ENCODE assay signal across 33 cellular contexts in genomic region chr9:130610862-130611689, GRCh38. TPM values are rescaled to one million over a fixed set of nuclear protein-coding genes. Genes with fewer than 3 reads are reported as not detected.
DNase-seq lines count a peak whose midpoint lies in the region; ATAC-seq and TF ChIP-seq lines count a peak whose summit lies in the region.
"Had no signal": no experiment of that assay in that cellular context is flagged by ENCODE, and none has a peak within 500 bp of the region (broad histone marks: within the 10 kb centered on the region; RNA-seq: fewer than 3 reads in every experiment).

No MANE protein-coding gene starts in this region.

- H3K79me1 ChIP-seq in H9 (ENCODE audit: insufficient read depth, low read depth, low read length, poor library complexity, severe bottlenecking), result peaks cover 2% of the 10 kb centered on the region

- TF ChIP-seq EP300 in sigmoid colon (IDR thresholded peaks at IDR 0.05), result peak in 2 of 4 donors; percentile 26 to 33

- no peak overlapping the region for H3K18ac ChIP-seq in H9 (ENCODE audit: insufficient read length, low read depth, low read length)

- peaks cover 18 to 19% of the 10 kb centered on the region in 2 experiments for H3K4me1 Mint-ChIP-seq in H9
- peaks cover 4 to 6% of the 10 kb centered on the region in 2 donors for H3K4me1 Mint-ChIP-seq in effector memory CD8-positive, alpha-beta T cell (ENCODE audit: low read depth in 2 of 2)
- H3K4me1 Mint-ChIP-seq in CD8-positive, alpha-beta memory T cell, result peaks cover 2 to 5% (median 3%) of the 10 kb centered on the region in 3 donors
- H3K4me1 Mint-ChIP-seq: stimulated activated naive CD8-positive, alpha-beta T cell treated with anti-CD3 and anti-CD28 coated beads, Interleukin-15, amount 100 ng/mL, for 72 hours had no signal

- CTCF ChIA-PET in CD8-positive, alpha-beta memory T cell (lab: Charles Lee), result no interaction called here

- H3K14ac ChIP-seq in H9 (ENCODE audit: insufficient read depth, low read length), result no peak overlapping the region

- H3K27me3 Mint-ChIP-seq in H9 (ENCODE audit: low read depth), result no peaks in the 10 kb centered on the region
- H3K27me3 Mint-ChIP-seq in effector memory CD8-positive, alpha-beta T cell, result no peaks in the 10 kb centered on the region
- no peaks in the 10 kb centered on the region for H3K27me3 Mint-ChIP-seq in CD8-positive, alpha-beta memory T cell
- H3K27me3 Mint-ChIP-seq: activated CD4-positive, alpha-beta memory T cell treated with anti-CD3 and anti-CD28 coated beads for 36 hours; stimulated activated naive CD8-positive, alpha-beta T cell treated with anti-CD3 and anti-CD28 coated beads, Interleukin-15, amount 100 ng/mL, for 72 hours had no signal

- no peak overlapping the region for H2BK5ac ChIP-seq in H9 (ENCODE audit: insufficient read length, low read length)

- H4K8ac ChIP-seq in H9 (replicated peaks; ENCODE audit: insufficient read length, low read depth, low read length), result no peak overlapping the region

- H2AK5ac ChIP-seq in H9 (ENCODE audit: insufficient read length, low read length), result no peak overlapping the region

- H3K56ac ChIP-seq in H9 (ENCODE audit: insufficient read length, low read depth, low read length), result no peak overlapping the region

- no peak for DNase-seq in H9
- no peak for DNase-seq in effector memory CD8-positive, alpha-beta T cell
- no peak for DNase-seq in heart right ventricle
- DNase-seq in sigmoid colon, result no peak
- no peak for DNase-seq in EL
- no peak for DNase-seq in CD8-positive, alpha-beta memory T cell
- no peak for DNase-seq in left lobe of liver (ENCODE audit: low spot score)
- DNase-seq: activated CD4-positive, alpha-beta memory T cell treated with anti-CD3 and anti-CD28 coated beads for 36 hours; activated CD8-positive, alpha-beta memory T cell treated with anti-CD3 and anti-CD28 coated beads, Interleukin-2, amount 50 U/mL, for 4 hours; activated naive CD4-positive, alpha-beta T cell treated with anti-CD3 and anti-CD28 coated beads for 36 hours; body of pancreas; Calu3; foreskin keratinocyte; GOT3; mesendoderm; NCI-H1048; NCI-H1694; NCI-H69; psoas muscle; SIG-M5; small intestine; stimulated activated CD8-positive, alpha-beta memory T cell treated with anti-CD3 and anti-CD28 coated beads, Interleukin-4, amount 100 ng/mL, for 48 hours; stimulated activated naive CD8-positive, alpha-beta T cell treated with anti-CD3 and anti-CD28 coated beads, Interleukin-15, amount 100 ng/mL, for 72 hours; SW 1271; thyroid gland had no signal

- no peaks in the 10 kb centered on the region for H3K9me3 Mint-ChIP-seq in H9
- no peaks in the 10 kb centered on the region for H3K9me3 Mint-ChIP-seq in effector memory CD8-positive, alpha-beta T cell
- no peaks in the 10 kb centered on the region for H3K9me3 Mint-ChIP-seq in CD8-positive, alpha-beta memory T cell
- H3K9me3 Mint-ChIP-seq: activated CD4-positive, alpha-beta memory T cell treated with anti-CD3 and anti-CD28 coated beads for 36 hours; activated naive CD4-positive, alpha-beta T cell treated with anti-CD3 and anti-CD28 coated beads for 36 hours; activated T-helper 1 cell treated with anti-CD3 and anti-CD28 coated beads, Interleukin-12 subunit alpha, Interleukin-12 subunit beta, Interleukin-2, Interleukin-4 antibody, amounts not matched to agents 30 ng/mL and 10 ng/mL and 1 ng/mL, durations not matched to agents 14 hours and 24 hours and 36 hours; stimulated activated naive CD8-positive, alpha-beta T cell treated with anti-CD3 and anti-CD28 coated beads, Interleukin-15, amount 100 ng/mL, for 72 hours had no signal

- no peaks in the 10 kb centered on the region for H4K20me1 ChIP-seq in H9 (ENCODE audit: control insufficient read depth, insufficient read depth, insufficient read length)

- no peak overlapping the region for H2BK12ac ChIP-seq in H9 (ENCODE audit: insufficient read length, low read depth, low read length)

- no peak for TF ChIP-seq POLR2A in sigmoid colon (IDR thresholded peaks at IDR 0.05)

- no peak overlapping the region for H3K27ac ChIP-seq in H9 (ENCODE audit: insufficient read length, low read depth, low read length)
- H3K27ac ChIP-seq in heart right ventricle, result peak overlapping the region in 2 of 10 donors; percentile 20 to 36
- peak overlapping the region; percentile 2 to 75 (median 72) for H3K27ac ChIP-seq in sigmoid colon
- no peak overlapping the region for H3K27ac ChIP-seq in CD8-positive, alpha-beta memory T cell (ENCODE audit: low read depth, low read length)
- H3K27ac ChIP-seq: adrenal gland; BLaER1 treated with 17β-estradiol and CSF1 and Interleukin-3, amounts not matched to agents 10 nM and 100 nM; body of pancreas; epithelial cell of prostate; foreskin keratinocyte; hepatocyte; neutrophil; psoas muscle had no signal

- peaks cover 16 to 61% (median 53%) of the 10 kb centered on the region in 3 experiments; a peak in 6 of 7 replicates for H3K36me3 Mint-ChIP-seq in H9 (ENCODE audit: insufficient read depth in 1 of 3, low read depth in 3 of 3)
- peaks cover 51% of the 10 kb centered on the region for H3K36me3 Mint-ChIP-seq in effector memory CD8-positive, alpha-beta T cell (ENCODE audit: insufficient read depth)
- H3K36me3 Mint-ChIP-seq in CD8-positive, alpha-beta memory T cell, result peaks cover 0 to 89% (median 22%) of the 10 kb centered on the region in 3 donors

- H3K4me1 ChIP-seq in H9 (ENCODE audit: insufficient read depth, low read length), result no peaks in the 10 kb centered on the region
- H3K4me1 ChIP-seq in heart right ventricle, result peaks cover 6 to 50% (median 19%) of the 10 kb centered on the region in 9 donors
- peaks cover 0 to 54% (median 41%) of the 10 kb centered on the region in 4 donors for H3K4me1 ChIP-seq in sigmoid colon
- no peaks in the 10 kb centered on the region for H3K4me1 ChIP-seq in CD8-positive, alpha-beta memory T cell (ENCODE audit: insufficient read depth, low read length)
- H3K4me1 ChIP-seq: body of pancreas, foreskin keratinocyte had no signal

- no peak for ATAC-seq in effector memory CD8-positive, alpha-beta T cell (replicated peaks)
- ATAC-seq in heart right ventricle, result peak in 7 of 8 donors; percentile 48 to 91 (median 68)
- ATAC-seq in left lobe of liver, result no peak
- ATAC-seq: body of pancreas; foreskin keratinocyte; Panc1; psoas muscle; stimulated activated naive CD8-positive, alpha-beta T cell treated with anti-CD3 and anti-CD28 coated beads, Interleukin-15, amount 100 ng/mL, for 72 hours had no signal

- no peak overlapping the region for H3K4me2 ChIP-seq in H9 (ENCODE audit: insufficient read depth, insufficient read length, low read length)
- H3K4me2 ChIP-seq: BLaER1 treated with 17β-estradiol and CSF1 and Interleukin-3, amounts not matched to agents 10 nM and 100 nM; hepatocyte had no signal

- H3K23ac ChIP-seq in H9 (ENCODE audit: insufficient read length, low read depth, low read length), result no peak overlapping the region

- no peak overlapping the region for H4K5ac ChIP-seq in H9 (ENCODE audit: insufficient read length, low read depth, low read length)

- H3K23me2 ChIP-seq in H9 (ENCODE audit: insufficient read length, low read depth, low read length, poor library complexity, severe bottlenecking), result no peaks in the 10 kb centered on the region

- no peak overlapping the region for H2BK120ac ChIP-seq in H9 (ENCODE audit: low read depth, low read length, poor library complexity, severe bottlenecking)

- no peak overlapping the region for H2AFZ ChIP-seq in H9 (ENCODE audit: low read length)
- H2AFZ ChIP-seq: hepatocyte had no signal

- H3K4me3 ChIP-seq in heart right ventricle (no peak overlapping the region), sigmoid colon (no peak overlapping the region)
- no peak overlapping the region for H3K4me3 ChIP-seq in CD8-positive, alpha-beta memory T cell (ENCODE audit: low read length)
- H3K4me3 ChIP-seq: adrenal gland; BLaER1 treated with 17β-estradiol and CSF1 and Interleukin-3, amounts not matched to agents 10 nM and 100 nM; body of pancreas; hepatocyte; psoas muscle; thyroid gland had no signal

- H4K91ac ChIP-seq in H9 (ENCODE audit: insufficient read length, low read depth, low read length), result no peak overlapping the region

- peak overlapping the region in 2 of 3 experiments; percentile 35 to 88; a peak in 4 of 7 replicates for H3K27ac Mint-ChIP-seq in H9
- peak overlapping the region; percentile 29 to 35 for H3K27ac Mint-ChIP-seq in effector memory CD8-positive, alpha-beta T cell
- peak overlapping the region in 1 of 8 donors; percentile 36 for H3K27ac Mint-ChIP-seq in CD8-positive, alpha-beta memory T cell
- H3K27ac Mint-ChIP-seq: activated CD4-positive, alpha-beta memory T cell treated with anti-CD3 and anti-CD28 coated beads for 36 hours; activated naive CD4-positive, alpha-beta T cell treated with anti-CD3 and anti-CD28 coated beads for 36 hours; activated T-helper 1 cell treated with anti-CD3 and anti-CD28 coated beads, Interleukin-12 subunit alpha, Interleukin-12 subunit beta, Interleukin-2, Interleukin-4 antibody, amounts not matched to agents 30 ng/mL and 10 ng/mL and 1 ng/mL, durations not matched to agents 14 hours and 24 hours and 36 hours had no signal

- H3K27me3 ChIP-seq in H9 (ENCODE audit: insufficient read depth, low read length) (no peaks in the 10 kb centered on the region), heart right ventricle (no peaks in the 10 kb centered on the region), sigmoid colon (no peaks in the 10 kb centered on the region)
- no peaks in the 10 kb centered on the region for H3K27me3 ChIP-seq in CD8-positive, alpha-beta memory T cell (ENCODE audit: insufficient read depth, low read length, poor library complexity, severe bottlenecking)
- H3K27me3 ChIP-seq: adrenal gland; BLaER1 treated with 17β-estradiol and CSF1 and Interleukin-3, amounts not matched to agents 10 nM and 100 nM; body of pancreas; foreskin keratinocyte; hepatocyte; neutrophil; thyroid gland had no signal

- H3T11ph ChIP-seq in H9 (ENCODE audit: low read length), result no peak overlapping the region

- no peak overlapping the region for H2BK15ac ChIP-seq in H9 (ENCODE audit: low read depth, low read length)

- WGBS in H9 (ENCODE audit: extremely low coverage, insufficient read length, low lambda C conversion rate), result no CpG with 5 or more reads among the region's 8 CpGs
- 56 to 57% methylated on average over 8 of the region's 8 CpGs for WGBS in heart right ventricle, 2 donors
- WGBS in sigmoid colon, 2 donors, result 82 to 88% methylated on average over 8 of the region's 8 CpGs

- no peaks in the 10 kb centered on the region for H3K79me2 ChIP-seq in H9 (ENCODE audit: insufficient read depth, low read length)

- no peak overlapping the region for H2BK20ac ChIP-seq in H9 (ENCODE audit: low read depth, low read length, poor library complexity, severe bottlenecking)

- POLR2A ChIA-PET in CD8-positive, alpha-beta memory T cell (lab: Charles Lee), result no interaction called here

- peaks cover 0 to 77% (median 36%) of the 10 kb centered on the region in 9 donors for H3K36me3 ChIP-seq in heart right ventricle
- peaks cover 7 to 40% (median 35%) of the 10 kb centered on the region in 4 donors for H3K36me3 ChIP-seq in sigmoid colon
- H3K36me3 ChIP-seq in CD8-positive, alpha-beta memory T cell (ENCODE audit: insufficient read depth, low read length), result peaks cover 49% of the 10 kb centered on the region

- intact Hi-C loops in heart right ventricle (cut with DNase I) (no loop called here), sigmoid colon (cut with DNase I) (no loop called here)

- H3K9ac ChIP-seq in H9 (ENCODE audit: extremely low read depth, insufficient read length, low read length), result no peak overlapping the region
- H3K9ac ChIP-seq: BLaER1 treated with 17β-estradiol and CSF1 and Interleukin-3, amounts not matched to agents 10 nM and 100 nM had no signal

- no peaks in the 10 kb centered on the region for H3K9me3 ChIP-seq in H9 (ENCODE audit: control insufficient read depth, low read depth, low read length)
- no peaks in the 10 kb centered on the region for H3K9me3 ChIP-seq in heart right ventricle
- no peaks in the 10 kb centered on the region for H3K9me3 ChIP-seq in sigmoid colon
- H3K9me3 ChIP-seq in CD8-positive, alpha-beta memory T cell (ENCODE audit: low read length), result no peaks in the 10 kb centered on the region
- H3K9me3 ChIP-seq: adrenal gland; BLaER1 treated with 17β-estradiol and CSF1 and Interleukin-3, amounts not matched to agents 10 nM and 100 nM; body of pancreas; neutrophil; psoas muscle; thyroid gland had no signal

- no peak overlapping the region for H3K4ac ChIP-seq in H9 (ENCODE audit: low read depth, low read length)

- TF ChIP-seq CTCF in H9 (conservative IDR thresholded peaks at IDR 0.05) (no peak), heart right ventricle (IDR thresholded peaks at IDR 0.05) (no peak), sigmoid colon (IDR thresholded peaks at IDR 0.05) (no peak)

- no peak overlapping the region for H3K4me3 Mint-ChIP-seq in H9
- H3K4me3 Mint-ChIP-seq in effector memory CD8-positive, alpha-beta T cell, result no peak overlapping the region
- H3K4me3 Mint-ChIP-seq in CD8-positive, alpha-beta memory T cell, result peak overlapping the region in 1 of 7 donors; percentile 6
- H3K4me3 Mint-ChIP-seq: activated CD4-positive, alpha-beta memory T cell treated with anti-CD3 and anti-CD28 coated beads for 36 hours; activated naive CD4-positive, alpha-beta T cell treated with anti-CD3 and anti-CD28 coated beads for 36 hours; activated T-helper 1 cell treated with anti-CD3 and anti-CD28 coated beads, Interleukin-12 subunit alpha, Interleukin-12 subunit beta, Interleukin-2, Interleukin-4 antibody, amounts not matched to agents 30 ng/mL and 10 ng/mL and 1 ng/mL, durations not matched to agents 14 hours and 24 hours and 36 hours; stimulated activated naive CD8-positive, alpha-beta T cell treated with anti-CD3 and anti-CD28 coated beads, Interleukin-15, amount 100 ng/mL, for 72 hours had no signal

RNA-seq across cellular contexts. Expression of gene FUBP3, which starts 31.7 kb away (rescaled TPM):
- total RNA-seq in H9 (2021) (78.6 and 83.5 TPM in 2 replicates), heart right ventricle (10 to 100 TPM; 20.5 to 40.3 (median 27.7) TPM), sigmoid colon (10 to 100 TPM; 41.3 to 44.4 (median 42.9) TPM), left lobe of liver (31.1 TPM)
- polyA plus RNA-seq in heart right ventricle (10 to 100 TPM; 16.8 to 19.4 TPM), sigmoid colon (10 to 100 TPM; 19.4 to 25.7 (median 21.0) TPM)
- 10 to 100 TPM; 49.9 to 50.4 TPM for total RNA-seq in CD8-positive, alpha-beta memory T cell
- polyA plus RNA-seq in CD8-positive, alpha-beta memory T cell, result 35.0 TPM

RNA-seq across cellular contexts. Expression of gene PRDM12, which starts 53.3 kb away (rescaled TPM):
- total RNA-seq in H9 (2021) (not detected in 2 replicates), heart right ventricle (not detected), sigmoid colon (not detected), left lobe of liver (0.08 TPM)
- polyA plus RNA-seq in heart right ventricle (under 1 TPM in 1 of 2 donors, not detected in 1; 0.01 TPM), sigmoid colon (not detected)
- total RNA-seq in CD8-positive, alpha-beta memory T cell, result under 1 TPM in 1 of 2 experiments, not detected in 1; 0.11 TPM
- polyA plus RNA-seq in CD8-positive, alpha-beta memory T cell, result not detected
- total RNA-seq: activated naive CD4-positive, alpha-beta T cell treated with anti-CD3 and anti-CD28 coated beads for 36 hours; body of pancreas; Calu3; foreskin keratinocyte; hepatocyte; psoas muscle; thyroid gland had no signal
- polyA plus RNA-seq: AG04450, foreskin keratinocyte, hepatocyte had no signal

Comparison
In these comparisons a context has a peak if more than half of its experiments do, and no peak if none do; other contexts are left out.
1. H3K27ac ChIP-seq: peak in sigmoid colon (4 of 4); none in H9 (single experiment) and CD8-positive, alpha-beta memory T cell (single experiment).
2. ATAC-seq: peak in heart right ventricle (7 of 8); none in effector memory CD8-positive, alpha-beta T cell (single experiment) and left lobe of liver (single experiment).